ENCODE assay signal across 1 cellular context in the genomic region with DNA sequence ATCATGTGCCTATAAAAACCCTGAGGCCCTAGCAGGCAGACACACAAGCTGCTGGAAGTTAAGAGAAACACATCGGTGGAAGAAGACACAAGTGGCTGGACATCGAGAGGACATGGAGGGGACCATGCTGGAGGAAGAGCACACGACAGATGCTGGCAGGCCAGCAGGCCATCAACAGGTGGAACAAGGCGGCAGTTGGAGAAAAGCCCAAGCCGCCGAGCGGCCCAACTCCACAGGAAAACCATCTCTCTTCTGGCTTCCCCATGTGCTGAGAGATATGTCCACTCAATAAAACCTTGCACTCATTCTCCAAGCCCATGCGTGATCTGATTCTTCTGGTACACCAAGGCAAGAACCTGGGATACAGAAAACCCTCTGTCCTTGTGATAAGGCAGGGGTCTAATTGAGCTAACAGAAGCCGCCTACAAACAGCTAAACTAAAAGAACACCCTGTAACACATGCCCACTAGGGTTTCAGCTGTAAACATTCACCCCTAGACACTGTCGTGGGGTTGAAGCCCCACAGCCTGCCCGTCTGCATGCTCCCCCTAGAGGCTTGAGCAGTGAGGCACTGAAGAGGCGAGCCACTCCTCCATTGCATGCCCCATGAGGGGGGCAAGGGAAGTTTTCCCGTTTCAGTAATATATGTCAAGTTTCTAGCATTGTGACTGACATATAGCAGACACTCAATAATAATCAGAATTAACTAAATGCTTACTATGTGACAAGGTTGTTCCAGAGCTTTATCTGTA.
TF ChIP-seq lines count a peak whose summit lies in the region.

No MANE protein-coding gene starts in this region.

TF ChIP-seq in H1, 55 proteins besides CTCF, POLR2A, EP300 and RAD21:
- TF ChIP-seq CBX5 (IDR thresholded peaks at IDR 0.05; ENCODE audit: low read depth, low read length) = no peak
- no peak for TF ChIP-seq RFX5 (IDR thresholded peaks at IDR 0.05; ENCODE audit: borderline replicate concordance, low read depth, low read length)
- TF ChIP-seq YY1 (IDR thresholded peaks at IDR 0.05; ENCODE audit: low read depth, low read length) = no peak
- no peak for TF ChIP-seq TAF7 (optimal IDR thresholded peaks at IDR 0.05; ENCODE audit: borderline replicate concordance, low read depth, low read length)
- TF ChIP-seq, protein P1, sequence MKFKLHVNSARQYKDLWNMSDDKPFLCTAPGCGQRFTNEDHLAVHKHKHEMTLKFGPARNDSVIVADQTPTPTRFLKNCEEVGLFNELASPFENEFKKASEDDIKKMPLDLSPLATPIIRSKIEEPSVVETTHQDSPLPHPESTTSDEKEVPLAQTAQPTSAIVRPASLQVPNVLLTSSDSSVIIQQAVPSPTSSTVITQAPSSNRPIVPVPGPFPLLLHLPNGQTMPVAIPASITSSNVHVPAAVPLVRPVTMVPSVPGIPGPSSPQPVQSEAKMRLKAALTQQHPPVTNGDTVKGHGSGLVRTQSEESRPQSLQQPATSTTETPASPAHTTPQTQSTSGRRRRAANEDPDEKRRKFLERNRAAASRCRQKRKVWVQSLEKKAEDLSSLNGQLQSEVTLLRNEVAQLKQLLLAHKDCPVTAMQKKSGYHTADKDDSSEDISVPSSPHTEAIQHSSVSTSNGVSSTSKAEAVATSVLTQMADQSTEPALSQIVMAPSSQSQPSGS (IDR thresholded peaks at IDR 0.05; ENCODE audit: low read length) = no peak
